Comparison of ENCODE assay signal across 9 cellular contexts in the genomic region with DNA sequence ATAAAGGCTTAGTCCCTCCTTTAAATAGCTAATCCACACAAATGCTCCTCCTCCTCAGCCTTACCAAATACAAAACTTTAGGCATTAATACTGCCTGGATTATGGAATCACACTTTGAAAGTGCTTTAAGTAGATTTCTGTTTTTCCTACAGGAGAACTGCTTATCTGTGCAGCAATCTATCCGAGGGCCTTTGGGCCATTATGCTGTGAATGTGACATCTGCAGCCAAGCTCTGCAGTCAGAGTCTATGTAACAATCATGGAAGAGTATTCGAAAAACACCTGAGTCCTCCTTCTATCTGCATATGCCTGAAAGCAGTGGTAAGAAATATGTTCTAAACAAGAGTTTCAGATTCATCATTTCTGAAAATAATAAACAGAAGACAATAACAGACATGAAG. TPM values are rescaled to one million over a fixed set of nuclear protein-coding genes. Genes with fewer than 3 reads are reported as not detected.
"Had no signal": no experiment of that assay in that cellular context is flagged by ENCODE, and none has a peak within 500 bp of the region (broad histone marks: within the 10 kb centered on the region; RNA-seq: fewer than 3 reads in every experiment).

No MANE protein-coding gene starts in this region.

- H3K27ac ChIP-seq: GM23248, HL-60 had no signal

- H3K4me3 Mint-ChIP-seq: H9, IgD-negative memory B cell had no signal

- H3K4me3 ChIP-seq: GM23248 had no signal

- H3K27ac Mint-ChIP-seq: H9, IgD-negative memory B cell had no signal

- DNase-seq: GM23248, H9, HCEC 1CT, KBM-7 had no signal

- H2AFZ ChIP-seq: GM23248 had no signal

- FAIRE-seq: H1, H54, HepG2 had no signal

- ATAC-seq: HepG2 had no signal

- H3K9ac ChIP-seq: GM23248 had no signal

- H3K36me3 Mint-ChIP-seq: IgD-negative memory B cell had no signal

- H3K27me3 Mint-ChIP-seq: IgD-negative memory B cell had no signal

- H3K9me3 Mint-ChIP-seq: H9, IgD-negative memory B cell had no signal

RNA-seq across cellular contexts. Expression of a gene that starts 16.2 kb away (rescaled TPM):
- total RNA-seq: GM23248, H1, H9, HepG2 had no signal
- polyA plus RNA-seq: GM23248, H1, HepG2, IgD-negative memory B cell had no signal
